ENCODE assay signal across 23 cellular contexts in genomic region chr2:64391459-64391858, GRCh38.
A peak's percentile ranks its signal among the peaks of the same experiment; 100 is the strongest.
DNase-seq lines count a peak whose midpoint lies in the region; ATAC-seq, FAIRE-seq and TF ChIP-seq lines count a peak whose summit lies in the region.
"Had no signal": no experiment of that assay in that cellular context is flagged by ENCODE, and none has a peak within 500 bp of the region (broad histone marks: within the 10 kb centered on the region; RNA-seq: fewer than 3 reads in every experiment).

No MANE protein-coding gene starts in this region.

- H3K4me1 ChIP-seq in astrocyte (ENCODE audit: insufficient read depth, low read length) (no peaks in the 10 kb centered on the region), left ventricle myocardium inferior (no peaks in the 10 kb centered on the region), mucosa of descending colon (ENCODE audit: low read depth) (peaks cover 6% of the 10 kb centered on the region), esophagus squamous epithelium (peaks cover 0 to 30% (median 0%) of the 10 kb centered on the region in 3 donors)

- H3K36me3 ChIP-seq in astrocyte (ENCODE audit: insufficient read depth, low read length) (no peaks in the 10 kb centered on the region), left ventricle myocardium inferior (peaks cover 4% of the 10 kb centered on the region), mucosa of descending colon (ENCODE audit: low read depth) (no peaks in the 10 kb centered on the region), esophagus squamous epithelium (no peaks in the 10 kb centered on the region)

- FAIRE-seq in astrocyte (lab: Jason Lieb, UNC) = no peak
- FAIRE-seq: colon, H54, HTR-8/SVneo had no signal

- H3K27ac ChIP-seq in astrocyte (ENCODE audit: low read depth, low read length) (no peak overlapping the region), left ventricle myocardium inferior (replicated peaks) (peak overlapping the region; percentile 57), esophagus squamous epithelium (no peak overlapping the region)

- peak; percentile 61 for DNase-seq in EL
- no peak for DNase-seq in astrocyte (ENCODE audit: low read depth)
- DNase-seq in left ventricle myocardium inferior = no peak
- DNase-seq in mucosa of descending colon = no peak
- no peak for DNase-seq in GM20000 (ENCODE audit: low spot score)
- DNase-seq in osteocyte (ENCODE audit: extremely low spot score, unreplicated experiment) = no peak
- no peak for DNase-seq in esophagus squamous epithelium (lab: John Stamatoyannopoulos, UW)
- no peak for DNase-seq in NCI-H345 (lab: John Stamatoyannopoulos, UW)
- DNase-seq: activated CD8-positive, alpha-beta T cell treated with anti-CD3 and anti-CD28 coated beads for 36 hours; activated T-cell treated with anti-CD3 and anti-CD28 coated beads, Interleukin-2, amount 50 U/mL, for 4 hours; CD8-positive, alpha-beta T cell; DMS79 treated with DMSO at 0.1 percent for 48 hours; foreskin fibroblast; NCI-H1092 treated with DMSO at 0.1 percent for 48 hours; NCI-H2081 treated with DMSO at 0.1 percent for 48 hours; NCI-H524 treated with DMSO at 0.1 percent for 48 hours; SHP77 treated with DMSO at 0.1 percent for 48 hours; T-helper 1 cell had no signal

- intact Hi-C loops in left ventricle myocardium inferior (cut with micrococcal nuclease) = no loop called here
- intact Hi-C loops in mucosa of descending colon (cut with DNase I, micrococcal nuclease) = no loop called here
- intact Hi-C loops in esophagus squamous epithelium (cut with DNase I) = no loop called here

- H2AFZ ChIP-seq in astrocyte (ENCODE audit: low read depth, low read length) = no peak overlapping the region

- peak overlapping the region; percentile 50 for H3K27ac Mint-ChIP-seq in astrocyte (ENCODE audit: unreplicated experiment)
- no peak overlapping the region for H3K27ac Mint-ChIP-seq in osteocyte (ENCODE audit: unreplicated experiment)
- H3K27ac Mint-ChIP-seq: activated CD8-positive, alpha-beta T cell treated with anti-CD3 and anti-CD28 coated beads for 36 hours; activated naive CD4-positive, alpha-beta T cell treated with anti-CD3 and anti-CD28 coated beads, Interleukin-2, amount 50 U/mL, for 72 hours; CD8-positive, alpha-beta T cell; WTC11 had no signal

- WGBS in esophagus squamous epithelium, 2 donors = 70 to 71% methylated on average over 2 of the region's 2 CpGs

- no peak for TF ChIP-seq POLR2A in esophagus squamous epithelium (IDR thresholded peaks at IDR 0.05)

- H3K36me3 Mint-ChIP-seq in astrocyte (ENCODE audit: low read depth, unreplicated experiment) (peaks cover 2% of the 10 kb centered on the region), osteocyte (ENCODE audit: unreplicated experiment) (no peaks in the 10 kb centered on the region)

- H3K79me2 ChIP-seq in astrocyte (ENCODE audit: insufficient read depth, low read length) = no peaks in the 10 kb centered on the region

- H3K4me2 ChIP-seq in astrocyte (ENCODE audit: low read length) = no peak overlapping the region

- TF ChIP-seq CTCF in astrocyte (IDR thresholded peaks at IDR 0.05; ENCODE audit: insufficient read depth, low read depth, low read length) = no peak
- TF ChIP-seq CTCF in left ventricle myocardium inferior (IDR thresholded peaks at IDR 0.05; ENCODE audit: borderline replicate concordance) = no peak
- TF ChIP-seq CTCF in mucosa of descending colon (IDR thresholded peaks at IDR 0.05) = no peak
- no peak for TF ChIP-seq CTCF in GM20000 (IDR thresholded peaks at IDR 0.05; ENCODE audit: extremely low read depth, missing control alignments)
- TF ChIP-seq CTCF in osteocyte (IDR thresholded peaks at IDR 0.05) = no peak
- no peak for TF ChIP-seq CTCF in esophagus squamous epithelium (IDR thresholded peaks at IDR 0.05)

- H3K27me3 ChIP-seq in astrocyte (ENCODE audit: insufficient read depth, low read length) (peaks cover 13% of the 10 kb centered on the region), left ventricle myocardium inferior (ENCODE audit: low read depth) (no peaks in the 10 kb centered on the region), esophagus squamous epithelium (no peaks in the 10 kb centered on the region)

- H3K9me3 ChIP-seq in astrocyte (ENCODE audit: insufficient read depth, low read depth, low read length) (no peaks in the 10 kb centered on the region), left ventricle myocardium inferior (replicated peaks) (peaks cover 14% of the 10 kb centered on the region), mucosa of descending colon (no peaks in the 10 kb centered on the region), esophagus squamous epithelium (no peaks in the 10 kb centered on the region)

- H3K9me3 Mint-ChIP-seq in astrocyte (ENCODE audit: unreplicated experiment) (peaks cover 6% of the 10 kb centered on the region), osteocyte (ENCODE audit: unreplicated experiment) (peaks cover 8% of the 10 kb centered on the region)

- H3K4me3 Mint-ChIP-seq in astrocyte (ENCODE audit: unreplicated experiment) = no peak overlapping the region
- no peak overlapping the region for H3K4me3 Mint-ChIP-seq in osteocyte (ENCODE audit: unreplicated experiment)
- H3K4me3 Mint-ChIP-seq: activated CD8-positive, alpha-beta T cell treated with anti-CD3 and anti-CD28 coated beads for 36 hours; activated T-cell treated with anti-CD3 and anti-CD28 coated beads, Interleukin-2, amount 50 U/mL, for 4 hours; CD8-positive, alpha-beta T cell; WTC11 had no signal

- ATAC-seq in mucosa of descending colon = peak; percentile 66
- ATAC-seq: activated CD8-positive, alpha-beta T cell treated with anti-CD3 and anti-CD28 coated beads for 36 hours; activated naive CD4-positive, alpha-beta T cell treated with anti-CD3 and anti-CD28 coated beads, Interleukin-2, amount 50 U/mL, for 72 hours; activated T-cell treated with anti-CD3 and anti-CD28 coated beads, Interleukin-2, amount 50 U/mL, for 4 hours; CD8-positive, alpha-beta T cell; WTC11 had no signal

- no peaks in the 10 kb centered on the region for H4K20me1 ChIP-seq in astrocyte (ENCODE audit: insufficient read depth, low read length)

- H3K9ac ChIP-seq in astrocyte (ENCODE audit: low read length) = no peak overlapping the region

- H3K4me3 ChIP-seq in astrocyte (ENCODE audit: insufficient read depth, low read depth, low read length) (no peak overlapping the region), left ventricle myocardium inferior (no peak overlapping the region), mucosa of descending colon (no peak overlapping the region), esophagus squamous epithelium (no peak overlapping the region)

- no peaks in the 10 kb centered on the region for H3K27me3 Mint-ChIP-seq in astrocyte (ENCODE audit: low read depth, unreplicated experiment)
- peaks cover 9% of the 10 kb centered on the region for H3K27me3 Mint-ChIP-seq in osteocyte (ENCODE audit: unreplicated experiment)

- peaks cover 11% of the 10 kb centered on the region for H3K4me1 Mint-ChIP-seq in astrocyte (ENCODE audit: low read depth, unreplicated experiment)
- no peaks in the 10 kb centered on the region for H3K4me1 Mint-ChIP-seq in osteocyte (ENCODE audit: unreplicated experiment)
